ENCODE assay signal across 8 cellular contexts in genomic region chr9:6102336-6102994, GRCh38.
A peak's percentile ranks its signal among the peaks of the same experiment; 100 is the strongest.
DNase-seq lines count a peak whose midpoint lies in the region; ATAC-seq and TF ChIP-seq lines count a peak whose summit lies in the region.
"Not testable (repeated sequence)": the region's sequence is repeated elsewhere in the genome, so short reads cannot be mapped to it uniquely, and the experiment has no call there.

No MANE protein-coding gene starts in this region.

- POLR2A ChIA-PET in activated CD4-positive, alpha-beta memory T cell treated with anti-CD3 and anti-CD28 coated beads for 36 hours (lab: Charles Lee) = not testable (repeated sequence)

- not testable (repeated sequence) for TF ChIP-seq CTCF in AG09309 (IDR thresholded peaks at IDR 0.05; ENCODE audit: control insufficient read depth, insufficient read depth, low read depth, low read length, missing control alignments); epithelial cell of esophagus (IDR thresholded peaks at IDR 0.05; ENCODE audit: insufficient read depth, low read depth, low read length, missing control alignments)

- H3K4me3 Mint-ChIP-seq in activated CD4-positive, alpha-beta memory T cell treated with anti-CD3 and anti-CD28 coated beads for 36 hours; stimulated activated effector memory CD8-positive, alpha-beta T cell treated with anti-CD3 and anti-CD28 coated beads, Interleukin-12 subunit alpha, Interleukin-12 subunit beta, amount 100 ng/mL, for 72 hours: not testable (repeated sequence)

- H3K27me3 Mint-ChIP-seq in activated CD4-positive, alpha-beta memory T cell treated with anti-CD3 and anti-CD28 coated beads for 36 hours = not testable (repeated sequence)

- not testable (repeated sequence) for H3K27ac Mint-ChIP-seq in activated CD4-positive, alpha-beta memory T cell treated with anti-CD3 and anti-CD28 coated beads for 36 hours; stimulated activated effector memory CD8-positive, alpha-beta T cell treated with anti-CD3 and anti-CD28 coated beads, Interleukin-12 subunit alpha, Interleukin-12 subunit beta, amount 100 ng/mL, for 72 hours

- H3K36me3 Mint-ChIP-seq in activated CD4-positive, alpha-beta memory T cell treated with anti-CD3 and anti-CD28 coated beads for 36 hours; stimulated activated effector memory CD8-positive, alpha-beta T cell treated with anti-CD3 and anti-CD28 coated beads, Interleukin-12 subunit alpha, Interleukin-12 subunit beta, amount 100 ng/mL, for 72 hours: not testable (repeated sequence)

- H3K4me3 ChIP-seq in AG09309 (ENCODE audit: control insufficient read depth, low read depth, low read length); epithelial cell of esophagus (ENCODE audit: low read length): not testable (repeated sequence)

- intact Hi-C loops in activated CD4-positive, alpha-beta memory T cell treated with anti-CD3 and anti-CD28 coated beads for 36 hours (cut with micrococcal nuclease) = not testable (repeated sequence)

- not testable (repeated sequence) for H3K4me1 Mint-ChIP-seq in activated CD4-positive, alpha-beta memory T cell treated with anti-CD3 and anti-CD28 coated beads for 36 hours (ENCODE audit: low read depth)
- H3K4me1 Mint-ChIP-seq in stimulated activated effector memory CD8-positive, alpha-beta T cell treated with anti-CD3 and anti-CD28 coated beads, Interleukin-12 subunit alpha, Interleukin-12 subunit beta, amount 100 ng/mL, for 72 hours = peaks cover 19% of the 10 kb centered on the region

- CTCF ChIA-PET in activated CD4-positive, alpha-beta memory T cell treated with anti-CD3 and anti-CD28 coated beads for 36 hours (lab: Charles Lee) = not testable (repeated sequence)

- ATAC-seq in stimulated activated effector memory CD8-positive, alpha-beta T cell treated with anti-CD3 and anti-CD28 coated beads, Interleukin-12 subunit alpha, Interleukin-12 subunit beta, amount 100 ng/mL, for 72 hours = peak; percentile 86

- H3K9me3 Mint-ChIP-seq in activated CD4-positive, alpha-beta memory T cell treated with anti-CD3 and anti-CD28 coated beads for 36 hours; stimulated activated effector memory CD8-positive, alpha-beta T cell treated with anti-CD3 and anti-CD28 coated beads, Interleukin-12 subunit alpha, Interleukin-12 subunit beta, amount 100 ng/mL, for 72 hours: not testable (repeated sequence)

- DNase-seq in AG09309 (ENCODE audit: low read depth) = peak; percentile 51
- DNase-seq in H4 (ENCODE audit: low spot score) = peak; percentile 4
- peak; percentile 46 for DNase-seq in LoVo (ENCODE audit: low spot score)
- peak; percentile 94 for DNase-seq in RPMI7951 (ENCODE audit: low read depth)
- DNase-seq in activated CD4-positive, alpha-beta memory T cell treated with anti-CD3 and anti-CD28 coated beads for 36 hours = peak; percentile 26
- peak; percentile 99 for DNase-seq in epithelial cell of esophagus (ENCODE audit: low read depth)
- DNase-seq in glomerular visceral epithelial cell (ENCODE audit: extremely low spot score) = peak; percentile 57
- not testable (repeated sequence) for DNase-seq in stimulated activated effector memory CD8-positive, alpha-beta T cell treated with anti-CD3 and anti-CD28 coated beads, Interleukin-12 subunit alpha, Interleukin-12 subunit beta, amount 100 ng/mL, for 72 hours (ENCODE audit: low spot score in 2 of 2)
